In the genomic region with DNA sequence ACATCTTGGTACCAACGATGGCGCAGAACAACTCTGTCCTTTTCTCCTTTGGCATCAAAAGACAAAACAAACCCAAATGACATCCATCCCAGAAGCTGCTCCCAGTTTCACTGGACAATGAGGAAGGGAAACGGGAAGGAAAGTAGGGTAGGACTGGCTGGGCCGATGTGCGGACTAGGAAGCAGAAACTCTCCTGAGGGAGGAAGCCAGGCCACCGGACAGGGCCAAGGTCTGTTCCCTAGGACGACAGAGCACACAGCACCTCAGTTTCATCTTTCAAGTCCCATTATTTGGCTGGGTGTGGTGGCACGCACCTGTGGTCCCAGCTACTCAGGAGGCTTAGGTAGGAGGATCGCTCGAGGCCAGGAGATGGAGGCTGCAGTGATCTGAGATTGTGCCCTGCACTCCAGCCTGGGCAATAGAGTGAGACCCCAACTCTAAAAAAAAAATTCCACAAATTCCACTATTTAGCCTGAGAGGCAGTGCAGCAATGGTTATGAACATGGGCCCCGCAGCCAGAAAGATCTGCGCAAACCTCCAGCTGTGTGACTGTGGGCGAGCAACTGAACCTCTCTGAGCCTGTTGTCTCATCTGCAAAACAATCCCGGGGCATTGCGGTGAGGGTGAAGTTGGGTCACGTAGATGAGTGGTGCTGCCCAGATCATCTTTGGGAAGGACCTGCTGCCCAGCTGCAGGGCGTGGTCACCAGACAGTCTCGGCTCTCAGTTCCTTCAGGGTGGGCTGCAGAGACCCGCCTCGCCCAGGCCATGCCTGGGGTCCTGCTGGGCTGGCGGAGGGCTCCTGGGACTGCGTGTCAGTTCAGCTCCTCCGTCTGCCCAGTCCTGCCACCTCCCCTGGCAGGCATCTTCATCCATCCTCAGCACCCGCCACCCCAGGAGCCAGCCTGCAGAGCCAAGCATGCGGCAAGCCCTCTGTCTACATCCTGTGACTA, we compare ENCODE assay signal across 12 cellular contexts.
"Had no signal": no experiment of that assay in that cellular context is flagged by ENCODE, and none has a peak within 500 bp of the region (broad histone marks: within the 10 kb centered on the region; RNA-seq: fewer than 3 reads in every experiment).

No MANE protein-coding gene starts in this region.

- H3K4me3 Mint-ChIP-seq: naive B cell; stimulated activated memory B cell treated with anti-CD40 and anti-IgM and Interleukin-4, amounts not matched to agents 10 μg/mL and 1 μg/mL and 100 μg/mL, for 72 hours had no signal

- H3K36me3 ChIP-seq: thyroid gland had no signal

- DNase-seq: activated CD4-positive, alpha-beta T cell treated with anti-CD3 and anti-CD28 coated beads for 4 hours; activated effector memory CD4-positive, alpha-beta T cell treated with Interleukin-2 at 50 U/mL for 16 hours; erythroblast; islet precursor cell; naive B cell; stimulated activated CD4-positive, alpha-beta T cell treated with anti-CD3 and anti-CD28 coated beads, Interleukin-12 subunit alpha, Interleukin-12 subunit beta, amount 100 ng/mL, for 4 hours; SW 1271; thyroid gland had no signal

- H3K4me1 ChIP-seq: parathyroid adenoma, thyroid gland had no signal

- H3K9me3 Mint-ChIP-seq: stimulated activated memory B cell treated with anti-CD40 and anti-IgM and Interleukin-4, amounts not matched to agents 10 μg/mL and 1 μg/mL and 100 μg/mL, for 72 hours had no signal

- H3K9me3 ChIP-seq: thyroid gland had no signal

- H3K27ac Mint-ChIP-seq: naive B cell; stimulated activated memory B cell treated with anti-CD40 and anti-IgM and Interleukin-4, amounts not matched to agents 10 μg/mL and 1 μg/mL and 100 μg/mL, for 72 hours had no signal

- H3K27ac ChIP-seq: parathyroid adenoma, thyroid gland had no signal

- FAIRE-seq: colon had no signal

- H3K4me1 Mint-ChIP-seq: naive B cell; stimulated activated memory B cell treated with anti-CD40 and anti-IgM and Interleukin-4, amounts not matched to agents 10 μg/mL and 1 μg/mL and 100 μg/mL, for 72 hours had no signal

- H3K9ac ChIP-seq: parathyroid adenoma had no signal

- ATAC-seq: left lobe of liver; stimulated activated memory B cell treated with anti-CD40 and anti-IgM and Interleukin-4, amounts not matched to agents 10 μg/mL and 1 μg/mL and 100 μg/mL, for 72 hours had no signal

- H3K4me3 ChIP-seq: thyroid gland had no signal

- H3K36me3 Mint-ChIP-seq: naive B cell; stimulated activated memory B cell treated with anti-CD40 and anti-IgM and Interleukin-4, amounts not matched to agents 10 μg/mL and 1 μg/mL and 100 μg/mL, for 72 hours had no signal
